ENCODE assay signal across 8 cellular contexts in the genomic region with DNA sequence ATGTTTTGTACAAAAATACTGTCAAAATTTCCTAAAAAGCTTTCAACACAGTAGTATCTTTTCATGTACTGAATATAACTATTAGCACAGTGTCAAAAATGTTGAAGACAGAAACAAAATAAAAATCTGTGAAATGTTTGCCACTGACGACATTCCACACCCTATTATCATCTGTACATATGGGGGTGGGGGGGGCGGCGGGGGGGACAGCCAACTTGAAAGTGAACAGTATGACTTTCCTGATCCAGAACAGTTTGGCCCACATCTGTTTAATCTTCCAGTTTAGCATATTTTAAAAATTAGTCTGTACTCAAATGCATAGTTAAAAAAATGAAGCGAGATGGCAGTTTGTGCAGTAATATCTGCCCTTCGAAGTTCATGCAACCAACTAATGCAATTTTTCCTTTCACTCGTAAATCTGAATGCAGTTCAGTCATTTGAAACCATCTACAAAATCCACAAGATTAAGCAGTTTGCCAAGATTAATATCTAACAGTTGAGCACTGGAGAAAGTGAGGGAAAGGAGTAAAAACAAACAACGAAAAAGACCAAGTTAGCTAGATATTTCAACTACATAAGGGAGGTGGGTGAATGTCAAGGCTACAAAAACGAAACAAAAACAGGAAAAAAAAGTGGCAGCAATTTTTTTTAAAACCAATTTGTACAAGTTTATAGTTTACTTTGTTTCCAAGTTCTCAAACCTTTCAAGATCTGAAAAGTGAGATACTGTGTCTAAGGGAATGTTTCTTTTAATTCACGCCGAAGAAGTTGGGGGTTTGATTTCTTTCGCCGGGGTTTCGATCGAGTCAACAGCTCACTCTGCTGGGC. TPM values are rescaled to one million over a fixed set of nuclear protein-coding genes. Genes with fewer than 3 reads are reported as not detected.
DNase-seq lines count a peak whose midpoint lies in the region; ATAC-seq lines count a peak whose summit lies in the region.

No MANE protein-coding gene starts in this region.

- H3K4me1 Mint-ChIP-seq in activated T-cell treated with anti-CD3 and anti-CD28 coated beads, Interleukin-2, amount 50 U/mL, for 4 hours (ENCODE audit: low read depth), result peaks cover 57% of the 10 kb centered on the region
- peaks cover 42% of the 10 kb centered on the region for H3K4me1 Mint-ChIP-seq in stimulated activated naive CD8-positive, alpha-beta T cell treated with anti-CD3 and anti-CD28 coated beads, Interleukin-15, amount 100 ng/mL, for 72 hours

- no peaks in the 10 kb centered on the region for H3K9me3 Mint-ChIP-seq in activated T-cell treated with anti-CD3 and anti-CD28 coated beads, Interleukin-2, amount 50 U/mL, for 4 hours
- no peaks in the 10 kb centered on the region for H3K9me3 Mint-ChIP-seq in activated naive CD4-positive, alpha-beta T cell treated with anti-CD3 and anti-CD28 coated beads, Interleukin-2, amount 50 U/mL, for 72 hours
- H3K9me3 Mint-ChIP-seq in stimulated activated naive CD8-positive, alpha-beta T cell treated with anti-CD3 and anti-CD28 coated beads, Interleukin-15, amount 100 ng/mL, for 72 hours, result no peaks in the 10 kb centered on the region

- H3K4me3 ChIP-seq in iPS-18c (ENCODE audit: insufficient read depth, low read depth, low read length), result peak overlapping the region; percentile 96

- peak overlapping the region; percentile 97 for H3K4me3 Mint-ChIP-seq in activated T-cell treated with anti-CD3 and anti-CD28 coated beads, Interleukin-2, amount 50 U/mL, for 4 hours
- H3K4me3 Mint-ChIP-seq in stimulated activated naive CD8-positive, alpha-beta T cell treated with anti-CD3 and anti-CD28 coated beads, Interleukin-15, amount 100 ng/mL, for 72 hours, result peak overlapping the region; percentile 92 to 96

- peaks cover 9% of the 10 kb centered on the region for H3K36me3 Mint-ChIP-seq in activated T-cell treated with anti-CD3 and anti-CD28 coated beads, Interleukin-2, amount 50 U/mL, for 4 hours (ENCODE audit: insufficient read depth)
- H3K36me3 Mint-ChIP-seq in activated naive CD4-positive, alpha-beta T cell treated with anti-CD3 and anti-CD28 coated beads, Interleukin-2, amount 50 U/mL, for 72 hours, result peaks cover 18 to 28% of the 10 kb centered on the region in 2 donors

- H3K9me3 ChIP-seq in iPS-18c (ENCODE audit: control insufficient read depth, insufficient read depth, low read length), result no peaks in the 10 kb centered on the region

- no peak for DNase-seq in activated T-cell treated with anti-CD3 and anti-CD28 coated beads, Interleukin-2, amount 50 U/mL, for 4 hours
- no peak for DNase-seq in activated T-cell treated with anti-CD3 and anti-CD28 coated beads, Interleukin-2, amount 50 U/mL, for 48 hours
- no peak for DNase-seq in activated naive CD4-positive, alpha-beta T cell treated with anti-CD3 and anti-CD28 coated beads, Interleukin-2, amount 50 U/mL, for 72 hours (ENCODE audit: low spot score in 2 of 2)
- no peak for DNase-seq in stimulated activated naive CD8-positive, alpha-beta T cell treated with anti-CD3 and anti-CD28 coated beads, Interleukin-15, amount 100 ng/mL, for 72 hours
- DNase-seq in NCI-H526 (lab: John Stamatoyannopoulos, UW), result no peak

- ATAC-seq in activated T-cell treated with anti-CD3 and anti-CD28 coated beads, Interleukin-2, amount 50 U/mL, for 4 hours, result no peak
- no peak for ATAC-seq in activated naive CD4-positive, alpha-beta T cell treated with anti-CD3 and anti-CD28 coated beads, Interleukin-2, amount 50 U/mL, for 72 hours
- no peak for ATAC-seq in stimulated activated naive CD8-positive, alpha-beta T cell treated with anti-CD3 and anti-CD28 coated beads, Interleukin-15, amount 100 ng/mL, for 72 hours
- no peak for ATAC-seq in GM19324 (IDR thresholded peaks at IDR 0.05; ENCODE audit: low FRiP score, unreplicated experiment)
- ATAC-seq in GM21717 (IDR thresholded peaks at IDR 0.05; ENCODE audit: unreplicated experiment), result no peak

- peak overlapping the region; percentile 89 to 93 for H3K27ac Mint-ChIP-seq in activated naive CD4-positive, alpha-beta T cell treated with anti-CD3 and anti-CD28 coated beads, Interleukin-2, amount 50 U/mL, for 72 hours
- peak overlapping the region; percentile 92 to 94 for H3K27ac Mint-ChIP-seq in stimulated activated naive CD8-positive, alpha-beta T cell treated with anti-CD3 and anti-CD28 coated beads, Interleukin-15, amount 100 ng/mL, for 72 hours

- H3K27me3 Mint-ChIP-seq in activated T-cell treated with anti-CD3 and anti-CD28 coated beads, Interleukin-2, amount 50 U/mL, for 4 hours (ENCODE audit: low read depth), result no peaks in the 10 kb centered on the region
- H3K27me3 Mint-ChIP-seq in stimulated activated naive CD8-positive, alpha-beta T cell treated with anti-CD3 and anti-CD28 coated beads, Interleukin-15, amount 100 ng/mL, for 72 hours, result no peaks in the 10 kb centered on the region

RNA-seq across cellular contexts. Expression of gene CITED2, which starts 1.9 kb away (rescaled TPM):
- total RNA-seq in activated T-cell treated with anti-CD3 and anti-CD28 coated beads, Interleukin-2, amount 50 U/mL, for 4 hours, result 10 to 100 TPM; 35.3 to 61.8 (median 54.1) TPM
- 10 to 100 TPM; 14.5 to 40.3 TPM for total RNA-seq in activated naive CD4-positive, alpha-beta T cell treated with anti-CD3 and anti-CD28 coated beads, Interleukin-2, amount 50 U/mL, for 72 hours
